In genomic region chr1:53328490-53329182, GRCh38 we compare ENCODE assay signal across 7 cellular contexts. TPM values are rescaled to one million over a fixed set of nuclear protein-coding genes. Genes with fewer than 3 reads are reported as not detected.
DNase-seq lines count a peak whose midpoint lies in the region; ATAC-seq, FAIRE-seq and TF ChIP-seq lines count a peak whose summit lies in the region.

No MANE protein-coding gene starts in this region.

- DNase-seq in H9 (peak; percentile 73), RWPE1 (ENCODE audit: low spot score) (no peak), H1 (ENCODE audit: low read depth in 1 of 2, low spot score in 2 of 2) (peak in 1 of 2 experiments; percentile 70), erythroblast (lab: John Stamatoyannopoulos, UW) (no peak), epidermal melanocyte (ENCODE audit: insufficient read length, low spot score) (no peak)

- H3K4me1 ChIP-seq in H9 (ENCODE audit: insufficient read depth, low read length): peaks cover 3% of the 10 kb centered on the region; the same call in 1 of the 2 replicates
- peaks cover 4 to 15% (median 9%) of the 10 kb centered on the region in 4 experiments for H3K4me1 ChIP-seq in H1 (replicated peaks in 1 of 4; ENCODE audit: control insufficient read depth in 3 of 4, insufficient read depth in 4 of 4, low read length in 3 of 4)
- peaks cover 40 to 54% of the 10 kb centered on the region in 2 experiments for H3K4me1 ChIP-seq in neutrophil (ENCODE audit: control insufficient read depth in 1 of 2, insufficient read depth in 1 of 2, low read depth in 1 of 2, low read length in 1 of 2)

- H3K23me2 ChIP-seq in H9 (ENCODE audit: insufficient read length, low read depth, low read length, poor library complexity, severe bottlenecking) (peaks cover 19% of the 10 kb centered on the region), H1 (ENCODE audit: low read depth, low read length) (peaks cover 16% of the 10 kb centered on the region)

- H3K9me3 ChIP-seq in H9 (ENCODE audit: control insufficient read depth, low read depth, low read length) (no peaks in the 10 kb centered on the region), H1 (ENCODE audit: insufficient read depth in 2 of 2, low read depth in 1 of 2, low read length in 1 of 2) (no peaks in the 10 kb centered on the region), neutrophil (no peaks in the 10 kb centered on the region)

- H2BK5ac ChIP-seq in H9 (ENCODE audit: insufficient read length, low read length) (no peak overlapping the region), H1 (ENCODE audit: low read depth, low read length) (peak overlapping the region; percentile 56; the same call in 1 of the 2 replicates)

- H3K9ac ChIP-seq in H9 (ENCODE audit: extremely low read depth, insufficient read length, low read length) (no peak overlapping the region), H1 (replicated peaks in 1 of 4; ENCODE audit: extremely low read depth in 1 of 4, low read depth in 3 of 4, low read length in 3 of 4) (no peak overlapping the region)

- peaks cover 21 to 26% of the 10 kb centered on the region in 2 experiments for H3K4me1 Mint-ChIP-seq in H9

- H3K4me2 ChIP-seq in H9 (ENCODE audit: insufficient read depth, insufficient read length, low read length) (peak overlapping the region; percentile 84), H1 (ENCODE audit: insufficient read depth in 1 of 2, low read depth in 2 of 2, low read length in 2 of 2) (peak overlapping the region; percentile 91 to 98)

- H3K27ac Mint-ChIP-seq in H9: peak overlapping the region in 1 of 3 experiments; percentile 88; a peak in 3 of 7 replicates

- H2AFZ ChIP-seq in H9 (ENCODE audit: low read length) (no peak overlapping the region), H1 (ENCODE audit: low read length) (0 out of 2 replicates have a peak overlapping the region, but pooled peaks have one; percentile 65)

- TF ChIP-seq EP300 in H1 (IDR thresholded peaks at IDR 0.05; ENCODE audit: borderline replicate concordance in 1 of 2, low read depth in 2 of 2, low read length in 2 of 2): no peak

- peaks cover 19 to 29% (median 22%) of the 10 kb centered on the region in 3 experiments for H3K36me3 Mint-ChIP-seq in H9 (ENCODE audit: insufficient read depth in 1 of 3, low read depth in 3 of 3)

- H3K27me3 ChIP-seq in H9 (ENCODE audit: insufficient read depth, low read length): no peaks in the 10 kb centered on the region
- no peaks in the 10 kb centered on the region; a peak in 1 of 7 replicates for H3K27me3 ChIP-seq in H1 (replicated peaks in 1 of 4; ENCODE audit: control insufficient read depth in 3 of 4, extremely low read depth in 1 of 4, insufficient read depth in 3 of 4, low read length in 3 of 4)
- peaks cover 31% of the 10 kb centered on the region for H3K27me3 ChIP-seq in neutrophil

- no peak for FAIRE-seq in H1 (lab: Jason Lieb, UNC)

- H3K79me2 ChIP-seq in H9 (ENCODE audit: insufficient read depth, low read length) (peaks cover 17% of the 10 kb centered on the region; the same call in 1 of the 2 replicates), H1 (ENCODE audit: control insufficient read depth in 1 of 2, insufficient read depth in 2 of 2, low read length in 2 of 2) (peaks cover 13 to 21% of the 10 kb centered on the region in 2 experiments)

- H2BK15ac ChIP-seq in H9 (ENCODE audit: low read depth, low read length): no peak overlapping the region
- peak overlapping the region; percentile 92 for H2BK15ac ChIP-seq in H1 (ENCODE audit: low read length)

- H3K4me3 ChIP-seq in H1 (ENCODE audit: extremely low read depth in 1 of 4, insufficient read depth in 2 of 4, low read depth in 3 of 4, low read length in 4 of 4) (peak overlapping the region; percentile 61 to 87 (median 70)), neutrophil (ENCODE audit: low read depth in 1 of 2, low read length in 1 of 2) (peak overlapping the region; percentile 39 to 45)

- peaks cover 0 to 3% of the 10 kb centered on the region in 2 experiments; a peak in 1 of 5 replicates for H3K9me3 Mint-ChIP-seq in H9

- no peak overlapping the region for H3T11ph ChIP-seq in H9 (ENCODE audit: low read length)

- CTCF ChIA-PET in RWPE1 (lab: Yijun Ruan, JAX): no interaction called here
- CTCF ChIA-PET in H1 (lab: Charles Lee; ENCODE audit: partially characterized antibody): interaction anchor here (1.1 kb wide), 1 partner anchor 64 kb away, joined by 4 read pairs; no protein-coding TSS in a partner anchor

- no peak overlapping the region for H3K27ac ChIP-seq in H9 (ENCODE audit: insufficient read length, low read depth, low read length)
- peak overlapping the region; percentile 95 for H3K27ac ChIP-seq in RWPE1
- no peak overlapping the region for H3K27ac ChIP-seq in H1 (ENCODE audit: low read depth, low read length)
- H3K27ac ChIP-seq in neutrophil: no peak overlapping the region

- H2BK12ac ChIP-seq in H9 (ENCODE audit: insufficient read length, low read depth, low read length) (no peak overlapping the region), H1 (ENCODE audit: low read depth, low read length) (0 out of 2 replicates have a peak overlapping the region, but pooled peaks have one; percentile 39)

- no peak overlapping the region for H3K4ac ChIP-seq in H9 (ENCODE audit: low read depth, low read length)
- no peak overlapping the region for H3K4ac ChIP-seq in H1 (replicated peaks; ENCODE audit: insufficient read length, low read depth, low read length)

- no peak overlapping the region for H4K91ac ChIP-seq in H9 (ENCODE audit: insufficient read length, low read depth, low read length)
- peak overlapping the region; percentile 63 for H4K91ac ChIP-seq in H1 (replicated peaks; ENCODE audit: insufficient read length, low read length)

- WGBS in H9 (ENCODE audit: extremely low coverage, insufficient read length, low lambda C conversion rate): no CpG with 5 or more reads among the region's 29 CpGs
- 17% methylated on average over 13 of the region's 29 CpGs; no CpG with 5 or more reads in 1 of the 2 experiments for WGBS in H1 (ENCODE audit: extremely low coverage in 1 of 2, insufficient coverage in 1 of 2, insufficient read length in 1 of 2, insufficient replicate concordance in 2 of 2, low coverage in 1 of 2, low lambda C conversion rate in 2 of 2, missing lambda C conversion rate in 1 of 2), 2 experiments

- POLR2A ChIA-PET in RWPE1 (lab: Yijun Ruan, JAX; ENCODE audit: low non-redundant PET) (no interaction called here), H1 (lab: Charles Lee; ENCODE audit: partially characterized antibody) (no interaction called here)

- ATAC-seq in GM18511 (IDR thresholded peaks at IDR 0.05; ENCODE audit: unreplicated experiment): no peak

- no peak overlapping the region for H3K14ac ChIP-seq in H9 (ENCODE audit: insufficient read depth, low read length)
- no peak overlapping the region for H3K14ac ChIP-seq in H1 (ENCODE audit: insufficient read length)

- peaks cover 7% of the 10 kb centered on the region for H3K79me1 ChIP-seq in H9 (ENCODE audit: insufficient read depth, low read depth, low read length, poor library complexity, severe bottlenecking)
- peaks cover 10% of the 10 kb centered on the region for H3K79me1 ChIP-seq in H1 (ENCODE audit: low read depth, low read length)

- no peaks in the 10 kb centered on the region for H4K20me1 ChIP-seq in H9 (ENCODE audit: control insufficient read depth, insufficient read depth, insufficient read length)
- peaks cover 0 to 9% of the 10 kb centered on the region in 2 experiments for H4K20me1 ChIP-seq in H1 (replicated peaks in 1 of 2; ENCODE audit: control insufficient read depth in 1 of 2, insufficient read depth in 2 of 2, low read length in 2 of 2)

- peak overlapping the region; percentile 91 to 98 for H3K4me3 Mint-ChIP-seq in H9

- no peak overlapping the region for H2BK120ac ChIP-seq in H9 (ENCODE audit: low read depth, low read length, poor library complexity, severe bottlenecking)
- H2BK120ac ChIP-seq in H1 (replicated peaks; ENCODE audit: low read depth, low read length): no peak overlapping the region

- peak; percentile 24 to 38; a peak in 2 of 4 replicates for TF ChIP-seq RAD21 in H1 (IDR thresholded peaks at IDR 0.05 in 1 of 2, conservative IDR thresholded peaks at IDR 0.05 in 1 of 2; ENCODE audit: low read depth in 2 of 2, low read length in 2 of 2)

- H4K5ac ChIP-seq in H9 (ENCODE audit: insufficient read length, low read depth, low read length) (no peak overlapping the region), H1 (ENCODE audit: insufficient read length, low read depth, low read length) (no peak overlapping the region)

- peaks cover 8% of the 10 kb centered on the region for H3K27me3 Mint-ChIP-seq in H9 (ENCODE audit: low read depth)

- TF ChIP-seq CTCF in H9 (conservative IDR thresholded peaks at IDR 0.05) (peak; percentile 81), RWPE1 (conservative IDR thresholded peaks at IDR 0.05; ENCODE audit: low read depth) (no peak), H1 (IDR thresholded peaks at IDR 0.05; ENCODE audit: control extremely low read depth in 1 of 3, insufficient read depth in 1 of 3, low read depth in 1 of 3, low read length in 3 of 3) (peak in 2 of 3 experiments; percentile 41 to 50; a peak in 3 of 4 replicates), neutrophil (IDR thresholded peaks at IDR 0.05) (no peak)

- TF ChIP-seq POLR2A in H1 (IDR thresholded peaks at IDR 0.05; ENCODE audit: control extremely low read depth in 1 of 2, low read depth in 2 of 2, low read length in 2 of 2) (no peak), erythroblast (IDR thresholded peaks at IDR 0.05; ENCODE audit: low read length) (no peak)

- H3K18ac ChIP-seq in H9 (ENCODE audit: insufficient read length, low read depth, low read length) (no peak overlapping the region), H1 (ENCODE audit: extremely low read depth, low read length) (peak overlapping the region; percentile 79)

- H2AK5ac ChIP-seq in H9 (ENCODE audit: insufficient read length, low read length) (no peak overlapping the region), H1 (ENCODE audit: low read depth, low read length) (no peak overlapping the region)

- H2BK20ac ChIP-seq in H9 (ENCODE audit: low read depth, low read length, poor library complexity, severe bottlenecking) (no peak overlapping the region), H1 (ENCODE audit: low read length) (no peak overlapping the region; the same call in 1 of the 2 replicates)

- H3K23ac ChIP-seq in H9 (ENCODE audit: insufficient read length, low read depth, low read length): no peak overlapping the region
- no peak overlapping the region for H3K23ac ChIP-seq in H1 (ENCODE audit: insufficient read length)

- H4K8ac ChIP-seq in H9 (replicated peaks; ENCODE audit: insufficient read length, low read depth, low read length) (no peak overlapping the region), H1 (ENCODE audit: extremely low read depth, insufficient read depth, low read length) (no peak overlapping the region; the same call in 1 of the 2 replicates)

- H3K36me3 ChIP-seq in H1 (ENCODE audit: control insufficient read depth in 2 of 4, insufficient read depth in 4 of 4, low read length in 3 of 4) (peaks cover 7 to 17% (median 13%) of the 10 kb centered on the region in 4 experiments; a peak in 7 of 8 replicates), neutrophil (no peaks in the 10 kb centered on the region)

- H3K56ac ChIP-seq in H9 (ENCODE audit: insufficient read length, low read depth, low read length): no peak overlapping the region
- H3K56ac ChIP-seq in H1 (replicated peaks; ENCODE audit: insufficient read length, low read depth, low read length): no peak overlapping the region

RNA-seq across cellular contexts. Expression of gene LRP8, which starts 0.8 kb away (rescaled TPM):
- total RNA-seq in H9 (2021): 69.2 and 78.6 TPM in 2 replicates
- 66.4 and 68.1 TPM in 2 replicates for total RNA-seq in H1 (2021; fragmentation: NEBNext Ultra II Directional; extraction: Animal tissue kit (Norgen Biotek cat#: 25700))
- polyA plus RNA-seq in H1 (2011; rRNA removed): 63.2 and 74.6 TPM in 2 replicates
- polyA plus RNA-seq in H1 (2011; cell fraction: cytosol; rRNA removed): 70.8 TPM
- 254 TPM for polyA plus RNA-seq in H1 (2011; cell fraction: nucleus; rRNA removed)
- polyA plus RNA-seq in H1 (2012, experiment 1 of 2): 37.5 to 52.4 TPM (median 44.7 TPM) in 4 replicates
- polyA plus RNA-seq in H1 (2012, experiment 2 of 2): 7.8 TPM
- 62.6 TPM for polyA plus RNA-seq in H1 (2013, experiment 1 of 2)
- polyA plus RNA-seq in H1 (2013, experiment 2 of 2): 67.6 TPM
- polyA minus RNA-seq in H1 (2011; rRNA and poly(A)+ RNA removed): 214 and 223 TPM in 2 replicates
- 69.7 TPM for polyA minus RNA-seq in H1 (2011; cell fraction: cytosol; rRNA and poly(A)+ RNA removed)
- 139 TPM for polyA minus RNA-seq in H1 (2011; cell fraction: nucleus; rRNA and poly(A)+ RNA removed)

Comparison
In these comparisons a context has a peak if more than half of its experiments do, and no peak if none do; other contexts are left out.
1. CTCF ChIP-seq: peak in H9 (single experiment) and H1 (2 of 3); none in RWPE1 (single experiment) and neutrophil (single experiment).